ENCODE assay signal across 23 cellular contexts in the genomic region with DNA sequence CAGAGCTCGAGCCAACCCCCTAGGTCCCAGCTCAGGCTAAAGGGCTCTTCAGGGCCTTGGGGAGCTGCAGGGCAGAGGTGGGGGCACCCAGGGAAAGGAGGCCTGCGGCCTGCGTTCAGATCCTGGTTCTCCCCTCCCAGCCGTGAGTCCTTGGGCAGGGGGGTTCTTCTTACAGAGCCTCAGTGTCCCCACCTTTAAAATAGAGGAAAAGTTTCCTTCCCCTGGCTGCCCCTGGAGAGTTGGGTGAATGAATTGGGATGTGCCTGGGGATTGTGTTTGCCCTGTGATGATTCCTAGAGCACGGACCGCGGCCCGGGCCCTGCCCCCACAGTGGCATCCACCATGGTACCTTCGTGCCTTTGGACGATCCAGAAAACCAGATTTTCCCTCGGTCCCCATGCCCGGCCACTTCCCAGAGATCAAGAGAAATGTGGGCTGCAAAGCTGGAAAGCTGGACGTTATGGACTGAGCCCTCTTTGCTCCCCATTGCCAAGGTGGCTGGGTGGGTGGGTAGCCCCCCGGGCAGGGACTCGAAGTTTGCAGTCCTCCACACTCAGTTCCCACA. TPM values are rescaled to one million over a fixed set of nuclear protein-coding genes. Genes with fewer than 3 reads are reported as not detected.
A peak's percentile ranks its signal among the peaks of the same experiment; 100 is the strongest.
DNase-seq lines count a peak whose midpoint lies in the region; ATAC-seq and TF ChIP-seq lines count a peak whose summit lies in the region.
"Had no signal": no experiment of that assay in that cellular context is flagged by ENCODE, and none has a peak within 500 bp of the region (broad histone marks: within the 10 kb centered on the region; RNA-seq: fewer than 3 reads in every experiment).

No MANE protein-coding gene starts in this region.

- DNase-seq in heart right ventricle (peak in 1 of 2 donors; percentile 9), Right ventricle myocardium superior (no peak), left ventricle myocardium superior (peak; percentile 21), neuronal stem cell (ENCODE audit: low spot score) (no peak), vagina (ENCODE audit: extremely low spot score in 2 of 2) (no peak), NCI-H2107 treated with DMSO at 0.1 percent for 48 hours (lab: John Stamatoyannopoulos, UW; ENCODE audit: unreplicated experiment) (no peak), SK-N-DZ (ENCODE audit: low spot score) (no peak), NCI-H748 (lab: John Stamatoyannopoulos, UW; ENCODE audit: unreplicated experiment) (no peak)
- DNase-seq: 8988T; CD4-positive, CD25-positive, alpha-beta regulatory T cell; COR-L47; GOT3; Karpas-422; NCI-H1092; NCI-H1436 treated with DMSO at 0.1 percent for 48 hours; NCI-H2029; NCI-H69; SHP77 had no signal

- no peak overlapping the region for H3K4ac ChIP-seq in neuronal stem cell (ENCODE audit: low read length)

- H3K4me1 ChIP-seq in heart right ventricle (peaks cover 39 to 76% (median 52%) of the 10 kb centered on the region in 9 donors), neuronal stem cell (ENCODE audit: control insufficient read depth in 2 of 2, insufficient read depth in 1 of 2, low read depth in 1 of 2, low read length in 2 of 2) (peaks cover 2 to 3% of the 10 kb centered on the region in 2 donors), vagina (peaks cover 67% of the 10 kb centered on the region)

- peak overlapping the region in 6 of 10 donors; percentile 40 to 71 (median 54) for H3K27ac ChIP-seq in heart right ventricle
- H3K27ac ChIP-seq in neuronal stem cell (replicated peaks; ENCODE audit: low read length) = no peak overlapping the region
- peak overlapping the region; percentile 89 for H3K27ac ChIP-seq in vagina
- H3K27ac ChIP-seq: HL-60 had no signal

- peak overlapping the region; percentile 82 for H2BK5ac ChIP-seq in neuronal stem cell (ENCODE audit: low read length)

- no peaks in the 10 kb centered on the region for H3K79me1 ChIP-seq in neuronal stem cell (ENCODE audit: low read depth, low read length)

- H2BK12ac ChIP-seq in neuronal stem cell (ENCODE audit: low read length) = no peak overlapping the region

- H3K27me3 ChIP-seq in heart right ventricle = no peaks in the 10 kb centered on the region
- H3K27me3 ChIP-seq in neuronal stem cell (ENCODE audit: control insufficient read depth in 3 of 3, insufficient read depth in 3 of 3, low read depth in 1 of 3, low read length in 3 of 3) = peaks cover 0 to 49% (median 0%) of the 10 kb centered on the region in 3 experiments
- H3K27me3 ChIP-seq in vagina = no peaks in the 10 kb centered on the region
- H3K27me3 ChIP-seq: Peyer's patch had no signal

- peak overlapping the region; percentile 89 for H2BK15ac ChIP-seq in neuronal stem cell (ENCODE audit: low read length)

- H2BK120ac ChIP-seq in neuronal stem cell (ENCODE audit: low read depth, low read length) = no peak overlapping the region

- H3K9ac ChIP-seq in neuronal stem cell (ENCODE audit: low read depth, low read length, poor library complexity) = no peak overlapping the region

- ATAC-seq in heart right ventricle = no peak
- ATAC-seq in Right ventricle myocardium superior (ENCODE audit: poor library complexity) = no peak
- no peak for ATAC-seq in left ventricle myocardium superior
- ATAC-seq: HCT116 had no signal

- WGBS in heart right ventricle, 2 donors = 91 to 93% methylated on average over 15 of the region's 15 CpGs
- no CpG with 5 or more reads among the region's 15 CpGs for WGBS in neuronal stem cell (ENCODE audit: extremely low coverage in 2 of 2, insufficient read length in 2 of 2, insufficient replicate concordance in 1 of 2), 2 donors

- TF ChIP-seq POLR2A in vagina (IDR thresholded peaks at IDR 0.05) = no peak

- no peak overlapping the region for H3K23ac ChIP-seq in neuronal stem cell (ENCODE audit: low read depth, low read length, poor library complexity)

- H3K4me3 ChIP-seq in heart right ventricle (no peak overlapping the region), neuronal stem cell (ENCODE audit: low read length in 2 of 2) (no peak overlapping the region), vagina (no peak overlapping the region)
- H3K4me3 ChIP-seq: Peyer's patch had no signal

- H2AFZ ChIP-seq in neuronal stem cell (ENCODE audit: low read length) = no peak overlapping the region

- TF ChIP-seq CTCF in heart right ventricle (IDR thresholded peaks at IDR 0.05) = no peak
- no peak for TF ChIP-seq CTCF in vagina (IDR thresholded peaks at IDR 0.05)

- peak overlapping the region; percentile 85 for H4K91ac ChIP-seq in neuronal stem cell (ENCODE audit: low read depth, low read length, poor library complexity)

- intact Hi-C loops in heart right ventricle (cut with DNase I) (no loop called here), Right ventricle myocardium superior (cut with DNase I) (no loop called here), left ventricle myocardium superior (cut with micrococcal nuclease) (no loop called here), vagina (cut with DNase I) (no loop called here)

- H3K9me3 ChIP-seq in heart right ventricle (no peaks in the 10 kb centered on the region), neuronal stem cell (replicated peaks in 1 of 2; ENCODE audit: control insufficient read depth in 2 of 2, insufficient read depth in 1 of 2, low read depth in 1 of 2, low read length in 2 of 2) (peaks cover 0 to 2% of the 10 kb centered on the region in 2 donors), vagina (no peaks in the 10 kb centered on the region)
- H3K9me3 ChIP-seq: Peyer's patch had no signal

- H2AK5ac ChIP-seq in neuronal stem cell (ENCODE audit: low read depth, low read length) = peak overlapping the region; percentile 93

- H4K8ac ChIP-seq in neuronal stem cell (ENCODE audit: low read depth, low read length) = no peak overlapping the region

- H3K36me3 ChIP-seq in heart right ventricle (peaks cover 0 to 17% (median 0%) of the 10 kb centered on the region in 9 donors), neuronal stem cell (replicated peaks in 1 of 2; ENCODE audit: control insufficient read depth in 2 of 2, insufficient read depth in 2 of 2, low read length in 2 of 2) (no peaks in the 10 kb centered on the region), vagina (no peaks in the 10 kb centered on the region)
- H3K36me3 ChIP-seq: Peyer's patch had no signal

- H3K18ac ChIP-seq in neuronal stem cell (ENCODE audit: low read length) = peak overlapping the region; percentile 83

- H3K4me2 ChIP-seq in neuronal stem cell (ENCODE audit: insufficient read depth, low read length, poor library complexity, severe bottlenecking) = peak overlapping the region; percentile 2

- peak overlapping the region; percentile 38 for H3K14ac ChIP-seq in neuronal stem cell (ENCODE audit: low read length)

RNA-seq across cellular contexts. Expression of gene HTRA3, which starts 11.4 kb away (rescaled TPM):
- total RNA-seq in heart right ventricle (10 to 100 TPM; 20.2 to 82.5 (median 54.2) TPM), Right ventricle myocardium superior (123 TPM), left ventricle myocardium superior (95.6 TPM), vagina (33.1 TPM)
- 10 to 100 TPM; 51.8 to 56.7 TPM for polyA plus RNA-seq in heart right ventricle
- 2.9 TPM for polyA plus RNA-seq in neuronal stem cell (2013, experiment 1 of 2)
- 2.8 TPM for polyA plus RNA-seq in neuronal stem cell (2013, experiment 2 of 2)
- polyA plus RNA-seq in SK-N-DZ (2014; cell fraction: cytosol; rRNA removed) = 4.2 and 4.8 TPM in 2 replicates
- 2.0 and 3.1 TPM in 2 replicates for polyA plus RNA-seq in SK-N-DZ (2014; cell fraction: nucleus; rRNA removed)
- total RNA-seq: CD4-positive, CD25-positive, alpha-beta regulatory T cell; MCF 10A had no signal
- polyA plus RNA-seq: CD4-positive, CD25-positive, alpha-beta regulatory T cell; IgD-negative memory B cell had no signal
